ENCODE assay signal across 19 cellular contexts in the genomic region with DNA sequence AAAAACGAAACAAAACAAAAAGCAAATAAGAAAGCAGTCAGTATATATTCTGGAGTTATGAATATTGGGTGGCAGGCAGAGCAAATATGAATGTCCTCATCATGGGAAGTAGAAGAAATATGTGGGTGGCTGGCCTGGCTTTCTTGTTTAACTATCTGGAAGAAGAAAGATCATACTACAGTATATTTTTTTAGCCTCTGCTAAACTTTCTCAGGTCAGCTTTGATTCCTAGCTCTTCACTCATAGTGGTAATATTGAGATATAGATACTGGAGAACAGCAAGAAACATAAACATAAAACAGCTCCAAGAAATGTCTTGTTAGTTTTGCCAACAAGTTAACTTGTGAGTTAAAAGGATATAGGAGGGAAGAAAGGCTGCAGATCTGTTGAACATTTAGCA.
DNase-seq lines count a peak whose midpoint lies in the region; ATAC-seq and TF ChIP-seq lines count a peak whose summit lies in the region.
"Had no signal": no experiment of that assay in that cellular context is flagged by ENCODE, and none has a peak within 500 bp of the region (broad histone marks: within the 10 kb centered on the region; RNA-seq: fewer than 3 reads in every experiment).

No MANE protein-coding gene starts in this region.

- no peak overlapping the region for H3K4me3 ChIP-seq in body of pancreas
- H3K4me3 ChIP-seq in hepatocyte = no peak overlapping the region
- no peak overlapping the region for H3K4me3 ChIP-seq in tibial artery
- no peak overlapping the region for H3K4me3 ChIP-seq in uterus
- H3K4me3 ChIP-seq: cardiac muscle cell had no signal

- DNase-seq in HFFc6 = no peak
- DNase-seq in body of pancreas = no peak
- no peak for DNase-seq in hepatocyte (ENCODE audit: low spot score)
- no peak for DNase-seq in tibial artery
- DNase-seq in Kasumi-1 (lab: John Stamatoyannopoulos, UW) = no peak
- DNase-seq in uterus = no peak
- DNase-seq in glutamatergic neuron = no peak
- DNase-seq: activated CD4-positive, alpha-beta memory T cell treated with anti-CD3 and anti-CD28 coated beads for 36 hours; activated T-cell treated with anti-CD3 and anti-CD28 coated beads, Interleukin-2, amount 50 U/mL, for 24 hours; left cardiac atrium; NCI-H1417 treated with DMSO at 0.1 percent for 48 hours; NCI-H2171 treated with DMSO at 0.1 percent for 48 hours; NCI-H774; stimulated activated CD4-positive, alpha-beta T cell treated with anti-CD3 and anti-CD28 coated beads, Interleukin-4, amount 100 ng/mL, for 1 hour; substantia nigra; T-cell; WERI-Rb-1 had no signal

- TF ChIP-seq CTCF in HFFc6 (IDR thresholded peaks at IDR 0.05) (no peak), body of pancreas (IDR thresholded peaks at IDR 0.05) (no peak), hepatocyte (IDR thresholded peaks at IDR 0.05; ENCODE audit: poor library complexity) (no peak), tibial artery (IDR thresholded peaks at IDR 0.05) (no peak), uterus (IDR thresholded peaks at IDR 0.05) (no peak), glutamatergic neuron (IDR thresholded peaks at IDR 0.05; ENCODE audit: partially characterized antibody, unreplicated experiment) (no peak)

- TF ChIP-seq POLR2A in body of pancreas (IDR thresholded peaks at IDR 0.05) (no peak), uterus (IDR thresholded peaks at IDR 0.05) (no peak)

- H3K27me3 ChIP-seq in body of pancreas = no peaks in the 10 kb centered on the region
- no peaks in the 10 kb centered on the region for H3K27me3 ChIP-seq in hepatocyte
- H3K27me3 ChIP-seq in tibial artery = no peaks in the 10 kb centered on the region
- H3K27me3 ChIP-seq in uterus = no peaks in the 10 kb centered on the region
- H3K27me3 ChIP-seq: cardiac muscle cell had no signal

- 60 to 70% methylated on average over 1 of the region's 1 CpG for WGBS in body of pancreas, 2 donors
- 92% methylated on average over 1 of the region's 1 CpG for WGBS in hepatocyte (ENCODE audit: low lambda C conversion rate, missing lambda C conversion rate)

- H3K4me3 Mint-ChIP-seq in HFFc6 (peak overlapping the region; percentile 23; the same call in 1 of the 2 replicates), glutamatergic neuron (ENCODE audit: unreplicated experiment) (no peak overlapping the region)
- H3K4me3 Mint-ChIP-seq: activated CD4-positive, alpha-beta memory T cell treated with anti-CD3 and anti-CD28 coated beads for 36 hours; activated naive CD8-positive, alpha-beta T cell; activated T-cell treated with anti-CD3 and anti-CD28 coated beads, Interleukin-2, amount 50 U/mL, for 24 hours; T-cell had no signal

- H3K4me1 Mint-ChIP-seq in HFFc6 (ENCODE audit: low read depth) (peaks cover 92% of the 10 kb centered on the region), glutamatergic neuron (ENCODE audit: low read depth, unreplicated experiment) (peaks cover 17% of the 10 kb centered on the region)
- H3K4me1 Mint-ChIP-seq: T-cell had no signal

- H3K4me1 ChIP-seq in body of pancreas = peaks cover 38% of the 10 kb centered on the region
- peaks cover 77% of the 10 kb centered on the region for H3K4me1 ChIP-seq in hepatocyte (ENCODE audit: insufficient read depth)
- H3K4me1 ChIP-seq in tibial artery = peaks cover 0 to 95% (median 46%) of the 10 kb centered on the region in 4 donors
- no peaks in the 10 kb centered on the region for H3K4me1 ChIP-seq in uterus

- H3K9me3 ChIP-seq in body of pancreas = no peaks in the 10 kb centered on the region
- no peaks in the 10 kb centered on the region for H3K9me3 ChIP-seq in hepatocyte (ENCODE audit: low read depth)
- no peaks in the 10 kb centered on the region for H3K9me3 ChIP-seq in tibial artery
- H3K9me3 ChIP-seq in uterus = no peaks in the 10 kb centered on the region

- H3K27ac ChIP-seq in body of pancreas (peak overlapping the region; percentile 78 to 87 (median 83)), hepatocyte (peak overlapping the region; percentile 97), tibial artery (peak overlapping the region; percentile 11 to 68), uterus (no peak overlapping the region)
- H3K27ac ChIP-seq: cardiac muscle cell, WERI-Rb-1 had no signal

- no peak overlapping the region for H2AFZ ChIP-seq in hepatocyte

- H3K27me3 Mint-ChIP-seq in HFFc6 (ENCODE audit: insufficient read depth) (no peaks in the 10 kb centered on the region; the same call in 1 of the 2 replicates), glutamatergic neuron (ENCODE audit: unreplicated experiment) (peaks cover 3% of the 10 kb centered on the region)

- peaks cover 64% of the 10 kb centered on the region for H3K79me2 ChIP-seq in hepatocyte

- no peaks in the 10 kb centered on the region for H4K20me1 ChIP-seq in hepatocyte (ENCODE audit: insufficient read depth, poor library complexity, severe bottlenecking)

- intact Hi-C loops in body of pancreas (cut with DNase I) = no loop called here
- intact Hi-C loops in tibial artery (cut with DNase I; ENCODE audit: low total_unique reads) = no loop called here
- intact Hi-C loops in uterus (cut with DNase I; ENCODE audit: low total_unique reads) = no loop called here

- H3K36me3 Mint-ChIP-seq in HFFc6 (ENCODE audit: low read depth) (peaks cover 45% of the 10 kb centered on the region), glutamatergic neuron (ENCODE audit: unreplicated experiment) (no peaks in the 10 kb centered on the region)
- H3K36me3 Mint-ChIP-seq: activated CD4-positive, alpha-beta memory T cell treated with anti-CD3 and anti-CD28 coated beads for 36 hours; T-cell had no signal

- H3K36me3 ChIP-seq in body of pancreas (replicated peaks in 1 of 2; ENCODE audit: insufficient read depth in 1 of 2, low read depth in 2 of 2) (no peaks in the 10 kb centered on the region), hepatocyte (replicated peaks; ENCODE audit: insufficient read depth, low read depth) (no peaks in the 10 kb centered on the region), tibial artery (peaks cover 0 to under 1% (median 0%) of the 10 kb centered on the region in 3 donors), uterus (no peaks in the 10 kb centered on the region)

- H3K9me3 Mint-ChIP-seq in HFFc6 (no peaks in the 10 kb centered on the region), glutamatergic neuron (ENCODE audit: unreplicated experiment) (no peaks in the 10 kb centered on the region)
- H3K9me3 Mint-ChIP-seq: activated CD4-positive, alpha-beta memory T cell treated with anti-CD3 and anti-CD28 coated beads for 36 hours; activated T-cell treated with anti-CD3 and anti-CD28 coated beads, Interleukin-2, amount 50 U/mL, for 24 hours; T-cell had no signal

- no peak overlapping the region for H3K4me2 ChIP-seq in hepatocyte

- peak overlapping the region; percentile 94 for H3K27ac Mint-ChIP-seq in HFFc6
- no peak overlapping the region for H3K27ac Mint-ChIP-seq in glutamatergic neuron (ENCODE audit: unreplicated experiment)
- H3K27ac Mint-ChIP-seq: activated CD4-positive, alpha-beta memory T cell treated with anti-CD3 and anti-CD28 coated beads for 36 hours; activated naive CD8-positive, alpha-beta T cell; activated T-cell treated with anti-CD3 and anti-CD28 coated beads, Interleukin-2, amount 50 U/mL, for 24 hours; T-cell had no signal

- H3K9me2 ChIP-seq in hepatocyte (replicated peaks; ENCODE audit: insufficient read depth) = no peaks in the 10 kb centered on the region

- ATAC-seq in body of pancreas = no peak
- ATAC-seq: T-cell had no signal

Comparison
In these comparisons a context has a peak if more than half of its experiments do, and no peak if none do; other contexts are left out.
1. H3K27ac ChIP-seq: peak in body of pancreas (4 of 4), hepatocyte (single experiment) and tibial artery (2 of 2); none in uterus (0 of 2).